ENCODE assay signal across 8 cellular contexts in the genomic region with DNA sequence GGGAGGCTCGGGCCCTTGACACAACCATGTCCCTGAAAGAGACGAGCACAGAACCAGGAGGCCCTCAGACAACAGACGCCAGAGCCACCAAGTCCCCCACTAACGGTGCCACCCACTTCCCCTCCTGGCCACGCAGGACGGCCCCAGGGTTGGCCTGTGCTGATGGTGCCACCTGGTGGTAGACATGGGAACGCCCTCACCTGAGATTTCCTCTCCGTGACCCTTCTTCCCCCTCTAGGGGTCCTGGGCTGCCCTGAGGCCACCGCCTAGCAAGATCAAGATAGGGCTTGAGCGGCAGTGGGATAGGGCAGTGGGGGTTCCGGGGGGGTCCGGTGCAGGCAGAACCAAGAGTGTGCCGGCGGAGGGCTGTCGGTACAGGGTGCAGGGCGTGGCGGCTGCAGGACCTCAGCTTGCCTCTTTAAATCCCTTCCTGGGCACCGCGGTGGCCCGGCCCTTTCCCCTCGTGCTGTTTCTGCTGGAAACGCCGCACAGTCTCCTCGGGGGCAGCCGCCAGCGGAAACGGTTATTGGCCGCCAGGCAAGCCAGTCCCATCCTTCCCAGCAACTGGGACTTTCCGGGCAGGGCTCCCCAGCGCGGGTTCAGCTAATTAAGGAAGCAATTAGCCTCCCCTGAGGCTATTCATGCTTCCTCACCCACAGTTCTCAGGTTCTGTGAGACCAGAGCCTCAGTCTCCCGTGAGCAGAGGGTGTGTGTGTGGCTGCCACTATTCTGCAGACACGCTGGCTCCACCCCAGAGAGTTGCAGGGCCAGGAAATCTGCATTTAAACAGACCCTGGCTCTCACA.
DNase-seq lines count a peak whose midpoint lies in the region; ATAC-seq lines count a peak whose summit lies in the region.

No MANE protein-coding gene starts in this region.

- no peaks in the 10 kb centered on the region for H3K27me3 ChIP-seq in endocrine pancreas (ENCODE audit: control insufficient read depth, insufficient read depth, low read length)

- no peaks in the 10 kb centered on the region for H3K36me3 ChIP-seq in endocrine pancreas (ENCODE audit: control insufficient read depth, insufficient read depth, low read length)

- ATAC-seq in HG03103 (IDR thresholded peaks at IDR 0.05; ENCODE audit: low read depth, unreplicated experiment) = peak; percentile 59

- H3K4me1 ChIP-seq in endocrine pancreas (ENCODE audit: control insufficient read depth, insufficient read depth, low read length) = no peaks in the 10 kb centered on the region

- DNase-seq in DMS 273 (lab: John Stamatoyannopoulos, UW; ENCODE audit: unreplicated experiment) (peak; percentile 76), DMS 273 treated with DMSO at 0.1 percent for 48 hours (lab: John Stamatoyannopoulos, UW) (no peak), NCI-H82 treated with DMSO at 0.1 percent for 48 hours (lab: John Stamatoyannopoulos, UW; ENCODE audit: unreplicated experiment) (peak; percentile 29), middle frontal gyrus (ENCODE audit: extremely low spot score, low spot score) (peak; percentile 49)
- DNase-seq in activated CD8-positive, alpha-beta memory T cell treated with anti-CD3 and anti-CD28 coated beads for 4 hours (ENCODE audit: low read depth in 2 of 2) = peak; percentile 67 to 75
- DNase-seq in stimulated activated CD8-positive, alpha-beta memory T cell treated with anti-CD3 and anti-CD28 coated beads, Interleukin-2, amount 100 ng/mL, for 1 hour (ENCODE audit: low read depth in 2 of 2) = peak; percentile 72 to 76

- no peak overlapping the region for H3K4me3 ChIP-seq in endocrine pancreas (ENCODE audit: control insufficient read depth, insufficient read depth, low read length)

- peak overlapping the region; percentile 65 for H3K9ac ChIP-seq in endocrine pancreas (ENCODE audit: control insufficient read depth, insufficient read depth, low read length)

- no peaks in the 10 kb centered on the region for H3K9me3 ChIP-seq in endocrine pancreas (ENCODE audit: control insufficient read depth, low read length)
